ENCODE assay signal across 1 cellular context in genomic region chr9:129258124-129258822, GRCh38.
TF ChIP-seq lines count a peak whose summit lies in the region.

No MANE protein-coding gene starts in this region.

TF ChIP-seq in SK-N-SH, 30 proteins besides CTCF, POLR2A, EP300 and RAD21 (continued from another document):
- peak; percentile 32; the same call in 1 of the 2 replicates for TF ChIP-seq REST (IDR thresholded peaks at IDR 0.05; ENCODE audit: low read depth, low read length)
- TF ChIP-seq RFX5 (IDR thresholded peaks at IDR 0.05; ENCODE audit: low read length), result no peak
- TF ChIP-seq PBX3 (IDR thresholded peaks at IDR 0.05), result 0 out of 2 replicates have a peak, but pooled peaks have one; percentile 8
- TF ChIP-seq FOXJ3 (CRISPR knock-in tag; IDR thresholded peaks at IDR 0.05), result no peak
- TF ChIP-seq NFIC (IDR thresholded peaks at IDR 0.05; ENCODE audit: borderline replicate concordance), result no peak
- no peak for TF ChIP-seq IRF3 (IDR thresholded peaks at IDR 0.05; ENCODE audit: low read depth, low read length)
- peak; percentile 100 for TF ChIP-seq MXI1 (IDR thresholded peaks at IDR 0.05; ENCODE audit: low read depth, low read length)
- TF ChIP-seq FOXM1 (IDR thresholded peaks at IDR 0.05; ENCODE audit: low read depth), result no peak
- no peak for TF ChIP-seq RXRA (IDR thresholded peaks at IDR 0.05; ENCODE audit: borderline replicate concordance, low read depth)
- TF ChIP-seq TAF1 (IDR thresholded peaks at IDR 0.05; ENCODE audit: borderline replicate concordance, low read depth, low read length), result no peak
- TF ChIP-seq GABPA (IDR thresholded peaks at IDR 0.05; ENCODE audit: low read depth), result no peak
- no peak for TF ChIP-seq MEF2A (IDR thresholded peaks at IDR 0.05; ENCODE audit: borderline replicate concordance, low read depth)
- TF ChIP-seq FOSL2 (IDR thresholded peaks at IDR 0.05; ENCODE audit: borderline replicate concordance, low read depth), result no peak
- TF ChIP-seq GATA2 (CRISPR knock-in tag; IDR thresholded peaks at IDR 0.05), result no peak
- no peak for TF ChIP-seq USF2 (IDR thresholded peaks at IDR 0.05; ENCODE audit: borderline replicate concordance, low read depth, low read length)
